24 cellular contexts compared by ENCODE assay signal in the genomic region with DNA sequence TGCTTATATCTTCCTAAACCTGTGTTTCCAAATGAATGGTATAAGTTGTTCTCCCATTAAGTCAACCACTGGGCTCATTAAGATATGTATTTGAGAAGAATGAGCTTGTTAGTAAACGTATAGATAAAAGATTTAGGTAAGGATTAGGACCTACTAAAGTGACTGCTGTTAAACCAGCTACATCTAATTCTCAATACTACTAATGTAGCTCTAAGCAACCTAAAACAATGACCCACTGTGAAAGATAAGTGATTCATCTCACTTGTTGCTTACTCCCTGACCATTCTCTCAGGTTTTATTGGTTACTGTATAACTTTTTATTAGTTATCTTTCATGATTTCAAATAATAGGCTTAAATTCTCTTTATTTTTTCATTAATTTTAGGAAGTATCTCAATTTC. TPM values are rescaled to one million over a fixed set of nuclear protein-coding genes. Genes with fewer than 3 reads are reported as not detected.
DNase-seq lines count a peak whose midpoint lies in the region; ATAC-seq and TF ChIP-seq lines count a peak whose summit lies in the region.
"Had no signal": no experiment of that assay in that cellular context is flagged by ENCODE, and none has a peak within 500 bp of the region (broad histone marks: within the 10 kb centered on the region; RNA-seq: fewer than 3 reads in every experiment).

No MANE protein-coding gene starts in this region.

- H3K4me3 ChIP-seq in HCT116 (replicated peaks in 1 of 2; ENCODE audit: low read depth in 1 of 2, low read length in 2 of 2) = no peak overlapping the region
- no peak overlapping the region for H3K4me3 ChIP-seq in gastroesophageal sphincter
- no peak overlapping the region for H3K4me3 ChIP-seq in subcutaneous abdominal adipose tissue (ENCODE audit: low read depth in 1 of 5, low read length in 5 of 5)
- H3K4me3 ChIP-seq: body of pancreas, gastrocnemius medialis, lower lobe of right lung, neural progenitor cell, SJCRH30 had no signal

- POLR2A ChIA-PET in HCT116 (lab: Charles Lee) = no interaction called here

- no peaks in the 10 kb centered on the region for H3K79me2 ChIP-seq in HCT116 (ENCODE audit: insufficient read depth, low read length)

- TF ChIP-seq POLR2A in HCT116 (IDR thresholded peaks at IDR 0.05; ENCODE audit: borderline replicate concordance, extremely low read depth, insufficient read depth, insufficient read length) (no peak), gastroesophageal sphincter (IDR thresholded peaks at IDR 0.05) (no peak)

- no peak overlapping the region for H3K9ac ChIP-seq in HCT116 (ENCODE audit: low read length)
- no peak overlapping the region for H3K9ac ChIP-seq in subcutaneous abdominal adipose tissue (ENCODE audit: low read length in 5 of 5)
- H3K9ac ChIP-seq: KMS-11, neural progenitor cell had no signal

- no peak overlapping the region for H3K4me2 ChIP-seq in HCT116 (ENCODE audit: low read length)
- H3K4me2 ChIP-seq: KMS-11, neural progenitor cell had no signal

- no peaks in the 10 kb centered on the region for H4K20me1 ChIP-seq in HCT116 (ENCODE audit: insufficient read depth)

- H2AFZ ChIP-seq in HCT116 (ENCODE audit: low read depth, low read length, poor library complexity, severe bottlenecking) = peak overlapping the region; percentile 52
- H2AFZ ChIP-seq: neural progenitor cell had no signal

- 55 to 64% methylated on average over 1 of the region's 1 CpG for WGBS in gastroesophageal sphincter (ENCODE audit: low coverage in 1 of 2), 2 donors

- H3K4me1 ChIP-seq in HCT116 (ENCODE audit: control insufficient read depth in 1 of 2, insufficient read depth in 2 of 2, low read length in 2 of 2) (peaks cover 0 to 2% of the 10 kb centered on the region in 2 experiments; a peak in 1 of 4 replicates), gastroesophageal sphincter (peaks cover 16 to 100% (median 21%) of the 10 kb centered on the region in 3 donors), subcutaneous abdominal adipose tissue (ENCODE audit: control insufficient read depth in 5 of 5, insufficient read depth in 5 of 5, low read length in 5 of 5) (peaks cover 4 to 44% (median 38%) of the 10 kb centered on the region in 5 donors)
- H3K4me1 ChIP-seq: neural progenitor cell had no signal

- no peaks in the 10 kb centered on the region for H3K36me3 ChIP-seq in HCT116 (ENCODE audit: control insufficient read depth in 1 of 2, insufficient read depth in 2 of 2, low read length in 2 of 2)
- H3K36me3 ChIP-seq in gastroesophageal sphincter = no peaks in the 10 kb centered on the region
- H3K36me3 ChIP-seq in subcutaneous abdominal adipose tissue (ENCODE audit: control insufficient read depth in 5 of 5, insufficient read depth in 5 of 5, low read length in 5 of 5) = no peaks in the 10 kb centered on the region
- H3K36me3 ChIP-seq: lower lobe of right lung, neural progenitor cell, SJCRH30 had no signal

- in situ Hi-C loops in SK-MEL-5 (cut with HindIII; ENCODE audit: low pct_unique_long_range_greater_than_20kb, low sequenced_read_pairs) = no loop called here

- CTCF ChIA-PET in HCT116 (lab: Charles Lee) = no interaction called here

- intact Hi-C loops in HCT116 (cut with micrococcal nuclease) = no loop called here

- H3K9me3 ChIP-seq in HCT116 (ENCODE audit: control insufficient read depth in 1 of 2, insufficient read depth in 1 of 2, low read depth in 1 of 2, low read length in 2 of 2) (no peaks in the 10 kb centered on the region), gastroesophageal sphincter (no peaks in the 10 kb centered on the region), subcutaneous abdominal adipose tissue (ENCODE audit: control insufficient read depth in 5 of 5, low read length in 5 of 5) (no peaks in the 10 kb centered on the region)
- H3K9me3 ChIP-seq: body of pancreas, gastrocnemius medialis, lower lobe of right lung, SJCRH30 had no signal

- DNase-seq in HCT116 (ENCODE audit: low read depth, low spot score) (no peak), SK-MEL-5 (ENCODE audit: low read depth, low spot score) (peak; percentile 12), SHP77 (lab: John Stamatoyannopoulos, UW) (no peak)
- no peak for DNase-seq in stimulated activated CD4-positive, alpha-beta T cell treated with anti-CD3 and anti-CD28 coated beads, Interleukin-1b, Interleukin-23, amount 100 ng/mL, for 48 hours
- DNase-seq in effector CD8-positive, alpha-beta T cell (lab: John Stamatoyannopoulos, UW) = no peak
- DNase-seq: activated CD4-positive, alpha-beta T cell treated with anti-CD3 and anti-CD28 coated beads for 4 hours; activated CD8-positive, alpha-beta memory T cell treated with anti-CD3 and anti-CD28 coated beads for 24 hours; activated gamma-delta T cell; activated naive CD8-positive, alpha-beta T cell treated with anti-CD3 and anti-CD28 coated beads, Interleukin-2, amount 50 U/mL, for 24 hours; activated T-cell treated with anti-CD3 and anti-CD28 coated beads, Interleukin-2, amount 50 U/mL, for 1 hour; body of pancreas; C1 segment of cervical spinal cord; gastrocnemius medialis; hypothalamus; lower lobe of right lung; MV-4-11; NCI-H1694; NCI-H510A had no signal

- TF ChIP-seq RAD21 in HCT116 (IDR thresholded peaks at IDR 0.05; ENCODE audit: low read depth) = no peak

- TF ChIP-seq EP300 in gastroesophageal sphincter (IDR thresholded peaks at IDR 0.05) = no peak

- BruUV-seq in HCT116 (replicated peaks; lab: Mats Ljungman, UMichigan) = no TSS peak

- RAD21 ChIA-PET in HCT116 (lab: Charles Lee; ENCODE audit: low non-redundant PET in 1 of 2, low total read pairs in 2 of 2, uncharacterized antibody in 2 of 2, unreplicated experiment in 2 of 2) = no interaction called here

- TF ChIP-seq CTCF in HCT116 (IDR thresholded peaks at IDR 0.05 in 2 of 3, conservative IDR thresholded peaks at IDR 0.05 in 1 of 3; ENCODE audit: borderline replicate concordance in 1 of 3, insufficient read depth in 1 of 3, low read depth in 2 of 3, low read length in 2 of 3) (no peak), gastroesophageal sphincter (IDR thresholded peaks at IDR 0.05) (no peak)

- ATAC-seq in HCT116 = no peak
- ATAC-seq in gastroesophageal sphincter = no peak
- ATAC-seq: activated naive CD8-positive, alpha-beta T cell treated with anti-CD3 and anti-CD28 coated beads, Interleukin-2, amount 50 U/mL, for 24 hours; gastrocnemius medialis; lower lobe of right lung; Panc1 had no signal

- H3K27me3 ChIP-seq in HCT116 (ENCODE audit: insufficient read depth, low read length) (no peaks in the 10 kb centered on the region), gastroesophageal sphincter (no peaks in the 10 kb centered on the region), subcutaneous abdominal adipose tissue (ENCODE audit: control insufficient read depth in 5 of 5, insufficient read depth in 4 of 5, low read length in 5 of 5) (no peaks in the 10 kb centered on the region)
- H3K27me3 ChIP-seq: body of pancreas, gastrocnemius medialis, neural progenitor cell, SJCRH30 had no signal

- no peaks in the 10 kb centered on the region for H3K9me2 ChIP-seq in HCT116 (ENCODE audit: insufficient read depth)

- no peak overlapping the region for H3K27ac ChIP-seq in HCT116 (ENCODE audit: low read depth, low read length)
- peak overlapping the region in 3 of 4 donors; percentile 39 to 74 (median 52) for H3K27ac ChIP-seq in gastroesophageal sphincter
- H3K27ac ChIP-seq in subcutaneous abdominal adipose tissue (ENCODE audit: low read depth, low read length) = peak overlapping the region; percentile 45
- H3K27ac ChIP-seq: KMS-11, neural progenitor cell, SJCRH30 had no signal

TF ChIP-seq in HCT116, 20 proteins besides CTCF, POLR2A, EP300 and RAD21:
- TF ChIP-seq SRF (IDR thresholded peaks at IDR 0.05; ENCODE audit: low read depth) (no peak), CEBPB (IDR thresholded peaks at IDR 0.05; ENCODE audit: low read depth) (no peak), TCF7L2 (IDR thresholded peaks at IDR 0.05; ENCODE audit: borderline replicate concordance, extremely low read depth, insufficient read depth, insufficient read length) (no peak), JUND (IDR thresholded peaks at IDR 0.05) (no peak), REST (IDR thresholded peaks at IDR 0.05; ENCODE audit: low read depth) (no peak), FOSL1 (IDR thresholded peaks at IDR 0.05; ENCODE audit: low read depth) (no peak), ATF3 (IDR thresholded peaks at IDR 0.05) (no peak)

RNA-seq across cellular contexts. Expression of gene SLC40A1, which starts 26.9 kb away (rescaled TPM):
- total RNA-seq in HCT116 (2021; ENCODE audit: unreplicated experiment) (1.5 TPM), gastroesophageal sphincter (10 to 100 TPM; 32.1 to 96.3 (median 57.2) TPM)
- 0.17 and 0.25 TPM in 2 replicates for polyA plus RNA-seq in HCT116 (2012)
- 0.92 and 2.0 TPM in 2 replicates for total RNA-seq in SK-MEL-5 (2014; rRNA removed; shearing (Covaris generic))
- 0.26 and 0.51 TPM in 2 replicates for polyA plus RNA-seq in SK-MEL-5 (2015; cell fraction: cytosol; rRNA removed)
- polyA plus RNA-seq in SK-MEL-5 (2015; cell fraction: nucleus; rRNA removed) = 0.21 and 0.47 TPM in 2 replicates

Comparison
In these comparisons a context has a peak if more than half of its experiments do, and no peak if none do; other contexts are left out.
1. RNA of gene SLC40A1, which starts 26.9 kb away (total RNA-seq): 32.1 to 96.3 TPM in gastroesophageal sphincter; 1.5 TPM in HCT116 (single experiment) and 0.92 to 2.0 TPM in SK-MEL-5; every median in the first group is over 10 times any median in the second.